13 cellular contexts compared by ENCODE assay signal in the genomic region with DNA sequence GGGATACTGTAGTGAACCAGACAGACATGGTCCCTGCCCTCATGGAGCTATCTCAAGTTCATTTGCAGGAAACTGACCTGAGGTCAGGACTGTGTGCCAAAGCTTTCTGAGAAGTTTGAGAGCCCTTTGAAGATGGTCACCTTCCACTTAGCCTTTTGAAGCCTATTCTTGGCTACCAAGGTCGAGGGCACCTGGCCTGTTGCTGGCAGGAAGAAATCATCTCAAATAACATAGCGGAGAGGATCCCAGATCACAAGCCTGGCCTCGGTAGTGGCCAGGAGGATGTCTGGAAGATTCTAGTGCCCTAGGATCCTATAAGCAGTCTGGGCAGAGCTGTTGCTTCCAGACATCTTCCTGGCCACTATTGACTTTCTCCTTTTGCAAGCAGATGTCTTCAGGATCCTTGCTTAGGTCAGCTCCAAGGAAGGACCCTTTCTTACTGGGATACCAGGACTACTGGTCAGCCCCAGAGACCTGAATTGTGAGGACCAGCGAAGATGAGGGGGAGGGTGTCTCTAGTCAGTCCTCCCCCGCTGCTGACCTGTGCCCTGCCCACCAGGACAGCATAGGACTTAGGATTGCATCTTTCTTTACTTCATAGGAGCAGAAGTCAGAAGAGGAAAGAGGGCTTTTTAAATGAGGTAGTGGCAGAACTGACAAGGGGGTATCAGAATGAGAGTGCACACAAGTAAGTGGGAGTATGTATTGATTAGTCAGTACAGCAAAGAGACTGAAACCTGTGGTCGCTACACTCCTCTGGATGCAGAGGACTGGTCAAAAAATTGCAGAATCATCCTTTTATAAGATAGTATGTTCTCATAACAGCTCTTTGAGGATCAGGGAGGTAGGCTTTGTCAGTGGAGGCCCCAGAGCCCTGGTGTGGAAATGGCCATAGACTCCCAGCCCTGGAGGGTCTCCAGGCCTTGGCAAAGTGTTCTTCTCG.
DNase-seq lines count a peak whose midpoint lies in the region; ATAC-seq and TF ChIP-seq lines count a peak whose summit lies in the region.
"Had no signal": no experiment of that assay in that cellular context is flagged by ENCODE, and none has a peak within 500 bp of the region (broad histone marks: within the 10 kb centered on the region; RNA-seq: fewer than 3 reads in every experiment).

No MANE protein-coding gene starts in this region.

- no peak overlapping the region for H3K4me3 Mint-ChIP-seq in Calu3 (ENCODE audit: low read depth, unreplicated experiment)
- H3K4me3 Mint-ChIP-seq: activated naive CD4-positive, alpha-beta T cell treated with anti-CD3 and anti-CD28 coated beads, Interleukin-2, amount 50 U/mL, for 24 hours had no signal

- peak overlapping the region; percentile 61 for H2BK12ac ChIP-seq in trophoblast cell (ENCODE audit: low read length)

- H2AFZ ChIP-seq in trophoblast cell (ENCODE audit: insufficient read depth, low read length, poor library complexity) = peak overlapping the region; percentile 60

- H3K14ac ChIP-seq in trophoblast cell (ENCODE audit: low read length) = peak overlapping the region; percentile 59

- BruUV-seq in Calu3 (replicated peaks; lab: Mats Ljungman, UMichigan) = no TSS peak

- H3K27me3 ChIP-seq in RWPE2 (ENCODE audit: insufficient read depth, poor library complexity, severe bottlenecking) (no peaks in the 10 kb centered on the region), trophoblast cell (ENCODE audit: insufficient read depth, low read length) (no peaks in the 10 kb centered on the region), upper lobe of right lung (no peaks in the 10 kb centered on the region)

- peak overlapping the region; percentile 46 for H2BK120ac ChIP-seq in trophoblast cell (ENCODE audit: insufficient read depth, low read length, poor library complexity)

- no peaks in the 10 kb centered on the region for H3K36me3 Mint-ChIP-seq in Calu3 (ENCODE audit: insufficient read depth, unreplicated experiment)
- H3K36me3 Mint-ChIP-seq: activated naive CD4-positive, alpha-beta T cell treated with anti-CD3 and anti-CD28 coated beads, Interleukin-2, amount 50 U/mL, for 24 hours had no signal

- H4K91ac ChIP-seq in trophoblast cell (ENCODE audit: low read depth, low read length) = peak overlapping the region; percentile 20

- peaks cover 13% of the 10 kb centered on the region for H3K4me1 Mint-ChIP-seq in Calu3 (ENCODE audit: low read depth, unreplicated experiment)
- H3K4me1 Mint-ChIP-seq: activated naive CD4-positive, alpha-beta T cell treated with anti-CD3 and anti-CD28 coated beads, Interleukin-2, amount 50 U/mL, for 24 hours had no signal

- H3K79me1 ChIP-seq in trophoblast cell (ENCODE audit: low read length) = peaks cover 12% of the 10 kb centered on the region

- H3K4ac ChIP-seq in trophoblast cell (ENCODE audit: low read depth, low read length) = peak overlapping the region; percentile 63

- no peak overlapping the region for H3K27ac Mint-ChIP-seq in Calu3 (ENCODE audit: unreplicated experiment)
- H3K27ac Mint-ChIP-seq: activated naive CD4-positive, alpha-beta T cell treated with anti-CD3 and anti-CD28 coated beads, Interleukin-2, amount 50 U/mL, for 24 hours had no signal

- intact Hi-C loops in Calu3 (cut with micrococcal nuclease; ENCODE audit: unreplicated experiment) (no loop called here), upper lobe of right lung (cut with DNase I) (no loop called here)

- no peak overlapping the region for H3K23ac ChIP-seq in trophoblast cell (ENCODE audit: low read length)

- peaks cover 56% of the 10 kb centered on the region for H3K4me1 ChIP-seq in RWPE2 (ENCODE audit: insufficient read depth, poor library complexity, severe bottlenecking)
- peaks cover 31 to 44% of the 10 kb centered on the region in 2 experiments for H3K4me1 ChIP-seq in trophoblast cell (ENCODE audit: control insufficient read depth in 1 of 2, insufficient read depth in 2 of 2, low read length in 2 of 2)
- H3K4me1 ChIP-seq in upper lobe of right lung = no peaks in the 10 kb centered on the region

- H3K79me2 ChIP-seq in trophoblast cell (ENCODE audit: control insufficient read depth, insufficient read depth, low read length, poor library complexity) = peaks cover 27% of the 10 kb centered on the region

- H3K18ac ChIP-seq in trophoblast cell (ENCODE audit: low read length) = peak overlapping the region; percentile 61

- WGBS in trophoblast cell (ENCODE audit: extremely low coverage, insufficient coverage, insufficient read length) = no CpG with 5 or more reads among the region's 7 CpGs

- peaks cover 26% of the 10 kb centered on the region for H3K36me3 ChIP-seq in RWPE2 (ENCODE audit: low read depth)
- peaks cover 18 to 30% of the 10 kb centered on the region in 2 experiments for H3K36me3 ChIP-seq in trophoblast cell (ENCODE audit: control insufficient read depth in 1 of 2, insufficient read depth in 2 of 2, low read length in 2 of 2)
- no peaks in the 10 kb centered on the region for H3K36me3 ChIP-seq in upper lobe of right lung
- H3K36me3 ChIP-seq: thoracic aorta had no signal

- no peak for DNase-seq in RWPE2 (ENCODE audit: low spot score)
- no peak for DNase-seq in trophoblast cell
- no peak for DNase-seq in NCI-H774 (lab: John Stamatoyannopoulos, UW)
- DNase-seq in Calu3 = no peak
- no peak for DNase-seq in upper lobe of right lung
- DNase-seq: NCI-H1048; stimulated activated CD4-positive, alpha-beta T cell treated with anti-CD3 and anti-CD28 coated beads, Interleukin-2, amount 100 ng/mL, for 24 hours had no signal

- no peak overlapping the region for H4K12ac ChIP-seq in trophoblast cell (ENCODE audit: low read depth, low read length)

- H2BK5ac ChIP-seq in trophoblast cell (ENCODE audit: low read depth, low read length, poor library complexity) = peak overlapping the region; percentile 68

- CTCF ChIA-PET in Calu3 (lab: Charles Lee) = interaction anchor here (0.6 to 1.6 kb wide), 5 partner anchors 16 to 437 kb away, joined by 3 to 5 read pairs (median 3); no protein-coding TSS in a partner anchor

- H3K4me2 ChIP-seq in trophoblast cell (ENCODE audit: low read length) = peak overlapping the region; percentile 14

- ATAC-seq in GM18858 (IDR thresholded peaks at IDR 0.05; ENCODE audit: unreplicated experiment) (peak; percentile 47), HG02610 (IDR thresholded peaks at IDR 0.05; ENCODE audit: unreplicated experiment) (peak; percentile 61), RWPE2 (ENCODE audit: low read depth) (no peak), upper lobe of right lung (no peak)
- ATAC-seq: activated CD4-positive, CD25-positive, alpha-beta regulatory T cell treated with anti-CD3 and anti-CD28 coated beads, Interleukin-2, amount 50 U/mL, for 24 hours had no signal

- peak overlapping the region; percentile 30 for H4K8ac ChIP-seq in trophoblast cell (ENCODE audit: low read depth, low read length)

- H3K4me3 ChIP-seq in RWPE2 (ENCODE audit: severe bottlenecking) (no peak overlapping the region), trophoblast cell (ENCODE audit: low read depth, low read length) (no peak overlapping the region), upper lobe of right lung (no peak overlapping the region)
- H3K4me3 ChIP-seq: thoracic aorta had no signal

- H3K9me3 ChIP-seq in RWPE2 (ENCODE audit: severe bottlenecking) (no peaks in the 10 kb centered on the region), trophoblast cell (ENCODE audit: insufficient read depth, low read depth, low read length) (no peaks in the 10 kb centered on the region), upper lobe of right lung (no peaks in the 10 kb centered on the region)
- H3K9me3 ChIP-seq: thoracic aorta had no signal

- H3K9ac ChIP-seq in trophoblast cell (ENCODE audit: low read length) = no peak overlapping the region

- TF ChIP-seq CTCF in RWPE2 (IDR thresholded peaks at IDR 0.05; ENCODE audit: poor library complexity, severe bottlenecking) = no peak
- TF ChIP-seq CTCF in Calu3 (IDR thresholded peaks at IDR 0.05; ENCODE audit: unreplicated experiment) = no peak
- TF ChIP-seq CTCF in upper lobe of right lung (IDR thresholded peaks at IDR 0.05) = no peak

- no peaks in the 10 kb centered on the region for H3K27me3 Mint-ChIP-seq in Calu3 (ENCODE audit: unreplicated experiment)

- H3K27ac ChIP-seq in RWPE2 (ENCODE audit: poor library complexity, severe bottlenecking) = peak overlapping the region; percentile 94
- peak overlapping the region; percentile 28 for H3K27ac ChIP-seq in trophoblast cell (ENCODE audit: low read depth, low read length)
- no peak overlapping the region for H3K27ac ChIP-seq in upper lobe of right lung
- H3K27ac ChIP-seq: thoracic aorta had no signal

- no peaks in the 10 kb centered on the region for H3K9me3 Mint-ChIP-seq in Calu3 (ENCODE audit: low read depth, unreplicated experiment)
- H3K9me3 Mint-ChIP-seq: activated naive CD4-positive, alpha-beta T cell treated with anti-CD3 and anti-CD28 coated beads, Interleukin-2, amount 50 U/mL, for 24 hours; nephron had no signal

- peak overlapping the region; percentile 49 for H2AK5ac ChIP-seq in trophoblast cell (ENCODE audit: low read length)

Comparison
In these comparisons a context has a peak if more than half of its experiments do, and no peak if none do; other contexts are left out.
1. ATAC-seq: peak in GM18858 (single experiment) and HG02610 (single experiment); none in RWPE2 (single experiment) and upper lobe of right lung (single experiment).